In the genomic region with DNA sequence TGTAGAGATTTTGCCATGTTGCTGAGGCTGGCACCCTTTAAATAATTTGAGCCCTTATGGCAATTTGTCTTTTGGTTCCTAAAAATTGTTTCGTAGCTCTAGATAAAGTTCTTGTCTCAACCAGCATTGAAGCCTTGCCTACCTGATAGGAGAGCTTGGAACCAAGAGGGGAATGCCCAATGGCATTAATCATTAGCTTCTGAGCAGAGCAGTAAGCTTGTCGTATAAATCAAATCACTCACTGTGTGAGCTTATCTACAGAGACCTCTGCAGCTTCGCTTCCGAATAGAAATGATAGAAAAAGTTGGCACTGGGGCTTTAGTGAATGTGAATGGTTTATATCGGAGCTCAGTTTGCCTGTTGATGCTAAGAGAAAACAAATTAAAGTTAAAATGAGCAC, we compare ENCODE assay signal across 21 cellular contexts.
"Had no signal": no experiment of that assay in that cellular context is flagged by ENCODE, and none has a peak within 500 bp of the region (broad histone marks: within the 10 kb centered on the region; RNA-seq: fewer than 3 reads in every experiment).

No MANE protein-coding gene starts in this region.

- H3K27me3 Mint-ChIP-seq: activated naive CD8-positive, alpha-beta T cell treated with anti-CD3 and anti-CD28 coated beads, Interleukin-2, amount 50 U/mL, for 24 hours had no signal

- H3K27me3 ChIP-seq: cardiac muscle cell, right atrium auricular region, upper lobe of left lung had no signal

- H3K4me3 Mint-ChIP-seq: activated naive CD4-positive, alpha-beta T cell treated with anti-CD3 and anti-CD28 coated beads for 36 hours; activated naive CD8-positive, alpha-beta T cell treated with anti-CD3 and anti-CD28 coated beads, Interleukin-2, amount 50 U/mL, for 24 hours; natural killer cell; T-cell; T-helper 2 cell treated with Interferon-gamma antibody and Interleukin-4, amounts not matched to agents 5 μg/mL and 100 μg/mL, for 36 hours had no signal

- H3K4me1 ChIP-seq: prostate gland, right atrium auricular region, upper lobe of left lung had no signal

- H3K4me1 Mint-ChIP-seq: activated naive CD8-positive, alpha-beta T cell treated with anti-CD3 and anti-CD28 coated beads, Interleukin-2, amount 50 U/mL, for 24 hours; natural killer cell; T-cell had no signal

- FAIRE-seq: TTC549 had no signal

- H3K27ac Mint-ChIP-seq: activated naive CD4-positive, alpha-beta T cell treated with anti-CD3 and anti-CD28 coated beads for 36 hours; activated naive CD8-positive, alpha-beta T cell treated with anti-CD3 and anti-CD28 coated beads, Interleukin-2, amount 50 U/mL, for 24 hours; natural killer cell; T-cell; T-helper 2 cell treated with Interferon-gamma antibody and Interleukin-4, amounts not matched to agents 5 μg/mL and 100 μg/mL, for 36 hours had no signal

- ATAC-seq: activated naive CD8-positive, alpha-beta T cell treated with anti-CD3 and anti-CD28 coated beads, Interleukin-2, amount 50 U/mL, for 24 hours; left ventricle myocardium superior; natural killer cell; stimulated activated naive CD8-positive, alpha-beta T cell treated with anti-CD3 and anti-CD28 coated beads, Interleukin-15, Interleukin-2, amounts not matched to agents 100 U/mL and 50 U/mL, for 24 hours; T-cell had no signal

- H3K27ac ChIP-seq: cardiac muscle cell, prostate gland, right atrium auricular region, upper lobe of left lung, WERI-Rb-1 had no signal

- DNase-seq: activated effector memory CD4-positive, alpha-beta T cell treated with Interleukin-2 at 50 U/mL for 16 hours; activated naive CD4-positive, alpha-beta T cell treated with anti-CD3 and anti-CD28 coated beads for 36 hours; activated naive CD8-positive, alpha-beta T cell treated with anti-CD3 and anti-CD28 coated beads, Interleukin-2, amount 50 U/mL, for 24 hours; activated T-cell treated with anti-CD3 and anti-CD28 coated beads, Interleukin-2, amount 50 U/mL, for 48 hours; cortex of kidney; erythroblast; foreskin melanocyte; islet precursor cell; left ventricle myocardium superior; midbrain; natural killer cell; stimulated activated CD4-positive, alpha-beta T cell treated with anti-CD3 and anti-CD28 coated beads, Interleukin-4, amount 100 ng/mL, for 24 hours; stimulated activated naive CD8-positive, alpha-beta T cell treated with anti-CD3 and anti-CD28 coated beads, Interleukin-15, Interleukin-2, amounts not matched to agents 100 U/mL and 50 U/mL, for 24 hours; T-cell; upper lobe of left lung; WERI-Rb-1 had no signal

- H3K4me3 ChIP-seq: cardiac muscle cell, prostate gland, right atrium auricular region, upper lobe of left lung had no signal

- H3K9me3 ChIP-seq: prostate gland, right atrium auricular region, upper lobe of left lung had no signal

- H3K36me3 ChIP-seq: cardiac muscle cell, prostate gland, right atrium auricular region, upper lobe of left lung, WERI-Rb-1 had no signal

- H3K36me3 Mint-ChIP-seq: natural killer cell, T-cell had no signal

- H3K9me3 Mint-ChIP-seq: activated naive CD4-positive, alpha-beta T cell treated with anti-CD3 and anti-CD28 coated beads for 36 hours; activated naive CD8-positive, alpha-beta T cell treated with anti-CD3 and anti-CD28 coated beads, Interleukin-2, amount 50 U/mL, for 24 hours; natural killer cell; T-cell; T-helper 2 cell treated with Interferon-gamma antibody and Interleukin-4, amounts not matched to agents 5 μg/mL and 100 μg/mL, for 36 hours had no signal
